2 cellular contexts compared by ENCODE assay signal in the genomic region with DNA sequence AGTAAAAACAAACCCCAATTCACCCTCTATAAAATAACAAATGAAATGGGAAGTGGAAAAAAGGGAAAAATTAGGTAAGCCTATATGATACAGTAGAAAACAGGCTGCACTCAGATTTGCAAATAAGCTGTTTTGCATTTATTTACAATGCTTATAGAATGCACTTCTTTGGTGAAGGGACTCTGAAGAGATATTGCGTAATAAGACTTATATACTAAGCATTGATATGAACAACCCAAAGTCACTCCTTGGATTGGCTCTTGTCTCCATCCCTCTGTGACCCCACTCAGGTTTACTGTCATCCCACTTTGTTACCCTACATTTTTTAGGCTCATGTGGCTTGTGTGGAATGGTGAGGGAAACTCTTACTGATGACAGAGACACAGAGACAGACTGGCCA.
TF ChIP-seq lines count a peak whose summit lies in the region.

No MANE protein-coding gene starts in this region.

TF ChIP-seq in Ishikawa, 13 proteins besides CTCF, POLR2A, EP300 and RAD21:
- TF ChIP-seq TEAD4 (IDR thresholded peaks at IDR 0.05) (no peak), CREB1 (IDR thresholded peaks at IDR 0.05; ENCODE audit: low read depth) (no peak), EGR1 (IDR thresholded peaks at IDR 0.05) (no peak), YY1 (IDR thresholded peaks at IDR 0.05; ENCODE audit: low read depth) (no peak), TAF1 (IDR thresholded peaks at IDR 0.05; ENCODE audit: low read depth) (no peak), CEBPB (IDR thresholded peaks at IDR 0.05) (peak; percentile 92), TCF12 (IDR thresholded peaks at IDR 0.05; ENCODE audit: low read depth) (no peak)
- TF ChIP-seq, protein P1, sequence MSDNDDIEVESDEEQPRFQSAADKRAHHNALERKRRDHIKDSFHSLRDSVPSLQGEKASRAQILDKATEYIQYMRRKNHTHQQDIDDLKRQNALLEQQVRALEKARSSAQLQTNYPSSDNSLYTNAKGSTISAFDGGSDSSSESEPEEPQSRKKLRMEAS (IDR thresholded peaks at IDR 0.05) = no peak
- TF ChIP-seq, protein P2, sequence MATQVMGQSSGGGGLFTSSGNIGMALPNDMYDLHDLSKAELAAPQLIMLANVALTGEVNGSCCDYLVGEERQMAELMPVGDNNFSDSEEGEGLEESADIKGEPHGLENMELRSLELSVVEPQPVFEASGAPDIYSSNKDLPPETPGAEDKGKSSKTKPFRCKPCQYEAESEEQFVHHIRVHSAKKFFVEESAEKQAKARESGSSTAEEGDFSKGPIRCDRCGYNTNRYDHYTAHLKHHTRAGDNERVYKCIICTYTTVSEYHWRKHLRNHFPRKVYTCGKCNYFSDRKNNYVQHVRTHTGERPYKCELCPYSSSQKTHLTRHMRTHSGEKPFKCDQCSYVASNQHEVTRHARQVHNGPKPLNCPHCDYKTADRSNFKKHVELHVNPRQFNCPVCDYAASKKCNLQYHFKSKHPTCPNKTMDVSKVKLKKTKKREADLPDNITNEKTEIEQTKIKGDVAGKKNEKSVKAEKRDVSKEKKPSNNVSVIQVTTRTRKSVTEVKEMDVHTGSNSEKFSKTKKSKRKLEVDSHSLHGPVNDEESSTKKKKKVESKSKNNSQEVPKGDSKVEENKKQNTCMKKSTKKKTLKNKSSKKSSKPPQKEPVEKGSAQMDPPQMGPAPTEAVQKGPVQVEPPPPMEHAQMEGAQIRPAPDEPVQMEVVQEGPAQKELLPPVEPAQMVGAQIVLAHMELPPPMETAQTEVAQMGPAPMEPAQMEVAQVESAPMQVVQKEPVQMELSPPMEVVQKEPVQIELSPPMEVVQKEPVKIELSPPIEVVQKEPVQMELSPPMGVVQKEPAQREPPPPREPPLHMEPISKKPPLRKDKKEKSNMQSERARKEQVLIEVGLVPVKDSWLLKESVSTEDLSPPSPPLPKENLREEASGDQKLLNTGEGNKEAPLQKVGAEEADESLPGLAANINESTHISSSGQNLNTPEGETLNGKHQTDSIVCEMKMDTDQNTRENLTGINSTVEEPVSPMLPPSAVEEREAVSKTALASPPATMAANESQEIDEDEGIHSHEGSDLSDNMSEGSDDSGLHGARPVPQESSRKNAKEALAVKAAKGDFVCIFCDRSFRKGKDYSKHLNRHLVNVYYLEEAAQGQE (IDR thresholded peaks at IDR 0.05; ENCODE audit: low read depth) = no peak

TF ChIP-seq in H1, 55 proteins besides CTCF, POLR2A, EP300 and RAD21:
- TF ChIP-seq CTBP2 (IDR thresholded peaks at IDR 0.05; ENCODE audit: borderline replicate concordance, insufficient read depth, insufficient read length, low read length) = no peak
- no peak for TF ChIP-seq BRCA1 (IDR thresholded peaks at IDR 0.05; ENCODE audit: low read depth, low read length)
- peak; percentile 93 for TF ChIP-seq CEBPB (IDR thresholded peaks at IDR 0.05; ENCODE audit: low read depth, low read length)
- no peak for TF ChIP-seq SUZ12 (IDR thresholded peaks at IDR 0.05; ENCODE audit: low read length)
